Comparison of ENCODE assay signal across 10 cellular contexts in the genomic region with DNA sequence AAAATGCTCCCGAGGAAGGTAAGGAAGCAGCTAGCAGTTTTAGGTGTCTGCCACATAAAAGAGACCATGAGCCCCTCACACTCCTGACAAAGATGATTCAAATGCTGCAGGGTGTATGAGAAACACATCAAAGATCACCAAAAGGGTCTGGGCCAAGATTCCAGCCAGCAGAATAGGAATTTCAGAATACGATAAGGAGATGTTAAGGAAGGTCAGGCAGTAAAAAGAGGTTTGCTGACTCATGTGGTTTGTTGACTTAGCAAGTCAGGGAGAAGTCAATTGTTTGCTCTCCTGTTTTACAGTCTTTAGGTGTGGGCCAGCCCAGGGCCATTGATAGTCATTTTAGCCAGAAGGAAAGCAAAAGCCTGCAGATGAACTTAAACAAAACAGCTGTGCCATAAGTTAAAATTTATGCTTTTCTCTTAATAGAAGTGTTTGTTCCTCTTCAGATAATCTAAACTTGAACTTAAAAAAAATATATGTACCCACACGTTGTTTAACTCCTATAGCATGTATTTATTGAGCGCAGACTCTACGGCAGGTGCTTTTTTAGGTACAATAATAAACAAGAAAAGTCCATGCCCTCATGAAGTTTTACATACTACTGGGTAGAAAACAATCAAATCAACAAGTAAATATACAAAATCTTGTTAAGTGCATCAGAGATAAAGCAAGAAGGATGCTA.
DNase-seq lines count a peak whose midpoint lies in the region; FAIRE-seq and TF ChIP-seq lines count a peak whose summit lies in the region.
"Had no signal": no experiment of that assay in that cellular context is flagged by ENCODE, and none has a peak within 500 bp of the region (broad histone marks: within the 10 kb centered on the region; RNA-seq: fewer than 3 reads in every experiment).

No MANE protein-coding gene starts in this region.

- H3K4me2 ChIP-seq in keratinocyte (ENCODE audit: control insufficient read depth, extremely low read depth, insufficient read depth, low read depth, low read length) = no peak overlapping the region

- CTCF ChIA-PET in HEK293 (lab: Yijun Ruan, JAX) = interaction anchor here (0.7 to 1.1 kb wide), 3 partner anchors 49 to 115 kb away, joined by 3 to 4 read pairs (median 3); no protein-coding TSS in a partner anchor

- H3K79me2 ChIP-seq in keratinocyte (ENCODE audit: control insufficient read depth, insufficient read depth, low read length) = no peaks in the 10 kb centered on the region

- no peak overlapping the region for H2AFZ ChIP-seq in keratinocyte (ENCODE audit: control insufficient read depth, low read length)

- dilution Hi-C loops in keratinocyte (cut with MboI; ENCODE audit: extremely low pct_ligation_motif_present, low sequenced_read_pairs) = no loop called here

- DNase-seq in astrocyte of the spinal cord (ENCODE audit: low read depth, low spot score) (peak; percentile 75), keratinocyte (ENCODE audit: low read depth, low spot score) (no peak), cortex of kidney (lab: John Stamatoyannopoulos, UW) (no peak), head of caudate nucleus (no peak), amniotic stem cell (lab: John Stamatoyannopoulos, UW) (no peak)
- DNase-seq in stimulated activated CD4-positive, alpha-beta T cell treated with anti-CD3 and anti-CD28 coated beads, Interleukin-1b, Interleukin-23, amount 100 ng/mL, for 48 hours = no peak
- DNase-seq: ovary had no signal

- H3K4me3 ChIP-seq in HEK293 (ENCODE audit: low read depth, low read length) (no peak overlapping the region), astrocyte of the spinal cord (ENCODE audit: low read depth, low read length) (no peak overlapping the region), keratinocyte (ENCODE audit: control insufficient read depth in 2 of 3, extremely low read depth in 1 of 3, insufficient read depth in 2 of 3, low read depth in 1 of 3, low read length in 3 of 3) (no peak overlapping the region)
- H3K4me3 ChIP-seq: ovary had no signal

- POLR2A ChIA-PET in HEK293 (lab: Yijun Ruan, JAX) = no interaction called here

- no peak overlapping the region for H3K9ac ChIP-seq in keratinocyte (ENCODE audit: control insufficient read depth, extremely low read depth, insufficient read depth, low read length)

- no peaks in the 10 kb centered on the region for H3K27me3 ChIP-seq in keratinocyte (ENCODE audit: control insufficient read depth, extremely low read depth, insufficient read depth, low read length)
- H3K27me3 ChIP-seq: ovary had no signal

- H3K9me3 ChIP-seq in HEK293 (ENCODE audit: control insufficient read depth, insufficient read depth, low read depth, low read length) (no peaks in the 10 kb centered on the region), keratinocyte (ENCODE audit: control insufficient read depth, low read depth, low read length) (no peaks in the 10 kb centered on the region)
- H3K9me3 ChIP-seq: ovary had no signal

- H3K27ac ChIP-seq in 22Rv1 (peak overlapping the region; percentile 80), HEK293 (ENCODE audit: extremely low read depth, low read depth, low read length) (peak overlapping the region; percentile 62), keratinocyte (ENCODE audit: control insufficient read depth, insufficient read depth, low read length) (no peak overlapping the region)
- H3K27ac ChIP-seq: HL-60, ovary had no signal

- intact Hi-C loops in head of caudate nucleus (cut with DNase I) = no loop called here

- peak; percentile 61 for FAIRE-seq in keratinocyte (lab: Jason Lieb, UNC)

- H4K20me1 ChIP-seq in keratinocyte (ENCODE audit: control insufficient read depth, extremely low read depth, insufficient read depth, low read length) = no peaks in the 10 kb centered on the region

- no peak for TF ChIP-seq CTCF in 22Rv1 (IDR thresholded peaks at IDR 0.05)
- TF ChIP-seq CTCF in HEK293 (tag by site-specific recombination; IDR thresholded peaks at IDR 0.05) = no peak
- TF ChIP-seq CTCF in astrocyte of the spinal cord (IDR thresholded peaks at IDR 0.05; ENCODE audit: low read depth, low read length) = no peak
- TF ChIP-seq CTCF in keratinocyte (optimal IDR thresholded peaks at IDR 0.05 in 1 of 3, IDR thresholded peaks at IDR 0.05 in 1 of 3, conservative IDR thresholded peaks at IDR 0.05 in 1 of 3; ENCODE audit: extremely low read depth in 1 of 3, insufficient read depth in 2 of 3, low read length in 3 of 3) = no peak

- H3K36me3 ChIP-seq in HEK293 (ENCODE audit: control insufficient read depth in 2 of 2, insufficient read depth in 1 of 2, low read length in 2 of 2) (no peaks in the 10 kb centered on the region), keratinocyte (ENCODE audit: control insufficient read depth in 2 of 2, extremely low read depth in 1 of 2, insufficient read depth in 2 of 2, low read length in 2 of 2) (no peaks in the 10 kb centered on the region)
- H3K36me3 ChIP-seq: ovary had no signal

- no peaks in the 10 kb centered on the region for H3K9me1 ChIP-seq in keratinocyte (ENCODE audit: control insufficient read depth, extremely low read depth, insufficient read depth, low read length)

- in situ Hi-C loops in astrocyte of the spinal cord (cut with HindIII; ENCODE audit: low sequenced_read_pairs) = no loop called here

- H3K4me1 ChIP-seq in HEK293 (ENCODE audit: control insufficient read depth, insufficient read depth, low read length) (peaks cover 13% of the 10 kb centered on the region), keratinocyte (ENCODE audit: control insufficient read depth, extremely low read depth, insufficient read depth, low read length) (no peaks in the 10 kb centered on the region)

TF ChIP-seq in HEK293, 187 proteins besides CTCF, POLR2A, EP300 and RAD21 (continues in another document):
- TF ChIP-seq ZNF843 (tag by site-specific recombination; IDR thresholded peaks at IDR 0.05) = peak; percentile 83
- no peak for TF ChIP-seq ZNF169 (tag by site-specific recombination; IDR thresholded peaks at IDR 0.05)
- TF ChIP-seq ZNF777 (tag by site-specific recombination; IDR thresholded peaks at IDR 0.05; ENCODE audit: borderline replicate concordance) = no peak
- 0 out of 2 replicates have a peak, but pooled peaks have one; percentile 32 for TF ChIP-seq ZNF366 (tag by site-specific recombination; conservative IDR thresholded peaks at IDR 0.05)
- TF ChIP-seq ZNF175 (tag by site-specific recombination; IDR thresholded peaks at IDR 0.05) = no peak
- no peak for TF ChIP-seq ZNF423 (tag by site-specific recombination; IDR thresholded peaks at IDR 0.05)
- TF ChIP-seq SP2 (tag by site-specific recombination; IDR thresholded peaks at IDR 0.05) = no peak
- TF ChIP-seq, protein P1, sequence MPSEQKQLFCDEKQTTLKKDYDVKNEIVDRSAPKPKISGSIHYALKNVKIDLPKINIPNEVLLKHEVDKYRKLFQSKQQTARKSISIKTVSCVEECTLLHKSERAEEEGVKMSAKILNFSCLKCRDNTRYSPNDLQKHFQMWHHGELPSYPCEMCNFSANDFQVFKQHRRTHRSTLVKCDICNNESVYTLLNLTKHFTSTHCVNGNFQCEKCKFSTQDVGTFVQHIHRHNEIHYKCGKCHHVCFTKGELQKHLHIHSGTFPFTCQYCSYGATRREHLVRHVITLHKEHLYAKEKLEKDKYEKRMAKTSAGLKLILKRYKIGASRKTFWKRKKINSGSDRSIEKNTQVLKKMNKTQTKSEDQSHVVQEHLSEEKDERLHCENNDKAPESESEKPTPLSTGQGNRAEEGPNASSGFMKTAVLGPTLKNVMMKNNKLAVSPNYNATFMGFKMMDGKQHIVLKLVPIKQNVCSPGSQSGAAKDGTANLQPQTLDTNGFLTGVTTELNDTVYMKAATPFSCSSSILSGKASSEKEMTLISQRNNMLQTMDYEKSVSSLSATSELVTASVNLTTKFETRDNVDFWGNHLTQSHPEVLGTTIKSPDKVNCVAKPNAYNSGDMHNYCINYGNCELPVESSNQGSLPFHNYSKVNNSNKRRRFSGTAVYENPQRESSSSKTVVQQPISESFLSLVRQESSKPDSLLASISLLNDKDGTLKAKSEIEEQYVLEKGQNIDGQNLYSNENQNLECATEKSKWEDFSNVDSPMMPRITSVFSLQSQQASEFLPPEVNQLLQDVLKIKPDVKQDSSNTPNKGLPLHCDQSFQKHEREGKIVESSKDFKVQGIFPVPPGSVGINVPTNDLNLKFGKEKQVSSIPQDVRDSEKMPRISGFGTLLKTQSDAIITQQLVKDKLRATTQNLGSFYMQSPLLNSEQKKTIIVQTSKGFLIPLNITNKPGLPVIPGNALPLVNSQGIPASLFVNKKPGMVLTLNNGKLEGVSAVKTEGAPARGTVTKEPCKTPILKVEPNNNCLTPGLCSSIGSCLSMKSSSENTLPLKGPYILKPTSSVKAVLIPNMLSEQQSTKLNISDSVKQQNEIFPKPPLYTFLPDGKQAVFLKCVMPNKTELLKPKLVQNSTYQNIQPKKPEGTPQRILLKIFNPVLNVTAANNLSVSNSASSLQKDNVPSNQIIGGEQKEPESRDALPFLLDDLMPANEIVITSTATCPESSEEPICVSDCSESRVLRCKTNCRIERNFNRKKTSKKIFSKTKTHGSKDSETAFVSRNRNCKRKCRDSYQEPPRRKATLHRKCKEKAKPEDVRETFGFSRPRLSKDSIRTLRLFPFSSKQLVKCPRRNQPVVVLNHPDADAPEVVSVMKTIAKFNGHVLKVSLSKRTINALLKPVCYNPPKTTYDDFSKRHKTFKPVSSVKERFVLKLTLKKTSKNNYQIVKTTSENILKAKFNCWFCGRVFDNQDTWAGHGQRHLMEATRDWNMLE (tag by site-specific recombination; conservative IDR thresholded peaks at IDR 0.05; ENCODE audit: low read depth) = 0 out of 2 replicates have a peak, but pooled peaks have one; percentile 20
